ENCODE assay signal across 6 cellular contexts in genomic region chr17:63911657-63912100, GRCh38. TPM values are rescaled to one million over a fixed set of nuclear protein-coding genes. Genes with fewer than 3 reads are reported as not detected.
A peak's percentile ranks its signal among the peaks of the same experiment; 100 is the strongest.
DNase-seq lines count a peak whose midpoint lies in the region; ATAC-seq and TF ChIP-seq lines count a peak whose summit lies in the region.

No MANE protein-coding gene starts in this region.

- H3K4me3 ChIP-seq in GM12875 (ENCODE audit: low read depth, low read length): no peak overlapping the region
- H3K4me3 ChIP-seq in SK-N-SH (ENCODE audit: low read depth in 2 of 2, low read length in 1 of 2): no peak overlapping the region
- no peak overlapping the region for H3K4me3 ChIP-seq in cardiac fibroblast (replicated peaks in 1 of 2; ENCODE audit: low read depth in 2 of 2, low read length in 2 of 2)
- no peak overlapping the region for H3K4me3 ChIP-seq in parathyroid adenoma (ENCODE audit: low read depth, low read length)

- no peak overlapping the region for H3K9ac ChIP-seq in SK-N-SH
- H3K9ac ChIP-seq in parathyroid adenoma: no peak overlapping the region

- H3K36me3 ChIP-seq in SK-N-SH (replicated peaks in 1 of 2; ENCODE audit: control insufficient read depth in 1 of 2, insufficient read depth in 2 of 2, low read length in 1 of 2): no peaks in the 10 kb centered on the region
- no peaks in the 10 kb centered on the region for H3K36me3 ChIP-seq in parathyroid adenoma (ENCODE audit: control insufficient read depth, insufficient read depth, low read length)

- no peaks in the 10 kb centered on the region for H3F3A ChIP-seq in SK-N-SH (replicated peaks; ENCODE audit: insufficient read depth)

- H3K79me2 ChIP-seq in SK-N-SH (ENCODE audit: insufficient read depth) (no peaks in the 10 kb centered on the region), parathyroid adenoma (no peaks in the 10 kb centered on the region)

- no peaks in the 10 kb centered on the region for H4K20me1 ChIP-seq in SK-N-SH (ENCODE audit: insufficient read depth)

- 55% methylated on average over 6 of the region's 8 CpGs for WGBS in SK-N-SH (ENCODE audit: low lambda C conversion rate)

- H3K27ac ChIP-seq in SK-N-SH (ENCODE audit: low read depth in 2 of 2, low read length in 1 of 2) (no peak overlapping the region), parathyroid adenoma (no peak overlapping the region)

- POLR2A ChIA-PET in SK-N-SH (lab: Yijun Ruan, JAX): interaction anchor here (0.6 kb wide), 1 partner anchor 371 kb away, joined by 5 read pairs; no protein-coding TSS in a partner anchor

- CTCF ChIA-PET in SK-N-SH (lab: Yijun Ruan, JAX): interaction anchor here (0.6 to 4.6 kb wide), 50 partner anchors 8 to 486 kb away, joined by 3 to 88 read pairs (median 5); partner anchors contain the start of genes GH2 and ICAM2

- H3K9me3 ChIP-seq in SK-N-SH (no peaks in the 10 kb centered on the region), parathyroid adenoma (ENCODE audit: control insufficient read depth, low read length) (no peaks in the 10 kb centered on the region)

- H3K27me3 ChIP-seq in SK-N-SH (ENCODE audit: insufficient read depth) (peaks cover 43% of the 10 kb centered on the region), parathyroid adenoma (ENCODE audit: control insufficient read depth, insufficient read depth, low read length) (no peaks in the 10 kb centered on the region)

- H3K4me2 ChIP-seq in SK-N-SH: no peak overlapping the region
- H3K4me2 ChIP-seq in parathyroid adenoma (ENCODE audit: low read length): no peak overlapping the region

- TF ChIP-seq CTCF in GM12875 (IDR thresholded peaks at IDR 0.05; ENCODE audit: borderline replicate concordance, insufficient read depth, low read depth, low read length) (peak; percentile 74), SK-N-SH (IDR thresholded peaks at IDR 0.05) (peak; percentile 70), cardiac fibroblast (IDR thresholded peaks at IDR 0.05; ENCODE audit: low read depth, low read length) (peak; percentile 66), parathyroid adenoma (IDR thresholded peaks at IDR 0.05) (peak; percentile 60)

- ATAC-seq in HG03571 (IDR thresholded peaks at IDR 0.05; ENCODE audit: unreplicated experiment): no peak
- no peak for ATAC-seq in HG03565 (IDR thresholded peaks at IDR 0.05; ENCODE audit: unreplicated experiment)

- H3K9me2 ChIP-seq in SK-N-SH: no peaks in the 10 kb centered on the region

- peak; percentile 62 for TF ChIP-seq RAD21 in SK-N-SH (IDR thresholded peaks at IDR 0.05; ENCODE audit: low read length)

- H2AFZ ChIP-seq in SK-N-SH (ENCODE audit: low read depth) (no peak overlapping the region), parathyroid adenoma (no peak overlapping the region)

- H3K4me1 ChIP-seq in SK-N-SH (ENCODE audit: control insufficient read depth in 1 of 2, insufficient read depth in 2 of 2, low read depth in 1 of 2, low read length in 1 of 2): no peaks in the 10 kb centered on the region; a peak in 1 of 4 replicates
- H3K4me1 ChIP-seq in parathyroid adenoma: peaks cover 3% of the 10 kb centered on the region

- TF ChIP-seq EP300 in SK-N-SH (IDR thresholded peaks at IDR 0.05; ENCODE audit: borderline replicate concordance in 1 of 2, low read depth in 1 of 2, low read length in 1 of 2): no peak

- peak; percentile 88 for DNase-seq in SK-N-SH
- peak; percentile 19 to 44 for DNase-seq in cardiac fibroblast (ENCODE audit: low read depth in 2 of 2)

TF ChIP-seq in SK-N-SH, 30 proteins besides CTCF, POLR2A, EP300 and RAD21:
- TF ChIP-seq SMC3 (IDR thresholded peaks at IDR 0.05; ENCODE audit: low read depth, low read length) (peak; percentile 30; the same call in 1 of the 2 replicates), TAF1 (IDR thresholded peaks at IDR 0.05; ENCODE audit: borderline replicate concordance, low read depth, low read length) (no peak)

RNA-seq across cellular contexts. Expression of gene CSHL1, which starts 0.6 kb away (rescaled TPM):
- not detected in 2 replicates for polyA plus RNA-seq in SK-N-SH (2012; rRNA removed)
- polyA plus RNA-seq in SK-N-SH (2012; cell fraction: cytosol; rRNA removed): not detected in 2 replicates
- not detected in 2 replicates for polyA plus RNA-seq in SK-N-SH (2012; cell fraction: nucleus; rRNA removed)

RNA-seq across cellular contexts. Expression of gene GH1, which starts 7.0 kb away (rescaled TPM):
- not detected in 2 replicates for polyA plus RNA-seq in SK-N-SH (2012; rRNA removed)
- not detected in 2 replicates for polyA plus RNA-seq in SK-N-SH (2012; cell fraction: cytosol; rRNA removed)
- polyA plus RNA-seq in SK-N-SH (2012; cell fraction: nucleus; rRNA removed): not detected in 2 replicates

RNA-seq across cellular contexts. Expression of gene CSH1, which starts 15.3 kb away (rescaled TPM):
- polyA plus RNA-seq in SK-N-SH (2012; rRNA removed): not detected in 2 replicates
- polyA plus RNA-seq in SK-N-SH (2012; cell fraction: cytosol; rRNA removed): not detected in 2 replicates
- polyA plus RNA-seq in SK-N-SH (2012; cell fraction: nucleus; rRNA removed): not detected in 2 replicates

RNA-seq across cellular contexts. Expression of gene CD79B, which starts 20.5 kb away (rescaled TPM):
- 0.06 and 0.10 TPM in 2 replicates for polyA plus RNA-seq in SK-N-SH (2012; rRNA removed)
- 0.08 and 0.30 TPM in 2 replicates for polyA plus RNA-seq in SK-N-SH (2012; cell fraction: cytosol; rRNA removed)
- 0.08 TPM in 1 of 2 replicates, not detected in the other for polyA plus RNA-seq in SK-N-SH (2012; cell fraction: nucleus; rRNA removed)

RNA-seq across cellular contexts. Expression of gene GH2, which starts 29.9 kb away (rescaled TPM):
- polyA plus RNA-seq in SK-N-SH (2012; rRNA removed): not detected in 2 replicates
- polyA plus RNA-seq in SK-N-SH (2012; cell fraction: cytosol; rRNA removed): not detected in 2 replicates
- not detected in 2 replicates for polyA plus RNA-seq in SK-N-SH (2012; cell fraction: nucleus; rRNA removed)
